9 cellular contexts compared by ENCODE assay signal in the genomic region with DNA sequence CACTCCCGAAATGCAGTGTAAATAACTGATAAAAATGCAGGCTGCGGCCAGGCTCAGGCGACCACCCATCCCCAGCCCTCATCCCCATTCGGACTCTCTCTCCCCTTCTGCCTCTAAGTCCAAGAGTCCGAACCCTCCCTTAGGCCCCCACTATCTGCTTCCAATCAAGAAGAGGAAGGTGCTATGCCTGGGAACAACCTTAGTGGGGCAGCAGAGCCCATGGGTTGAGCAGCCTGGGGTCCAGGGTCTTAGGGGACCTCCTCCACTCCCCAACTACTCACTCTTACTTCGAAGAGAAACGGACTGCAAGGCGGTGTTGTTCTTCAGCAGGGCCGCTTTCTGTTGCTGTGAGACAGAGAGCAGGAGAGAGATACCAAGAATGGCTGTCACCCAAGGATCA. TPM values are rescaled to one million over a fixed set of nuclear protein-coding genes. Genes with fewer than 3 reads are reported as not detected.
DNase-seq lines count a peak whose midpoint lies in the region; ATAC-seq, FAIRE-seq and TF ChIP-seq lines count a peak whose summit lies in the region.
"Had no signal": no experiment of that assay in that cellular context is flagged by ENCODE, and none has a peak within 500 bp of the region (broad histone marks: within the 10 kb centered on the region; RNA-seq: fewer than 3 reads in every experiment).

No MANE protein-coding gene starts in this region.

- H2AFZ ChIP-seq in GM12878 (ENCODE audit: control insufficient read depth, low read depth, low read length) (no peak overlapping the region), osteoblast (ENCODE audit: low read length) (no peak overlapping the region)

- POLR2A ChIA-PET in GM12878 (lab: Charles Lee) = no interaction called here

- in situ Hi-C loops in GM12878 (cut with MboI) = no loop called here

- H3K4me3 Mint-ChIP-seq in HFFc6 = no peak overlapping the region

- H3K27ac ChIP-seq in GM12878 (ENCODE audit: control insufficient read depth, insufficient read depth) (no peak overlapping the region), osteoblast (ENCODE audit: low read depth, low read length) (no peak overlapping the region)
- H3K27ac ChIP-seq: body of pancreas had no signal

- peak; percentile 31; the same call in 1 of the 2 replicates for TF ChIP-seq CTCF in HFFc6 (IDR thresholded peaks at IDR 0.05)
- TF ChIP-seq CTCF in GM12878 (IDR thresholded peaks at IDR 0.05 in 2 of 3, conservative IDR thresholded peaks at IDR 0.05 in 1 of 3; ENCODE audit: control insufficient read depth in 2 of 3, extremely low read depth in 1 of 3, insufficient read depth in 1 of 3, low read depth in 3 of 3, low read length in 3 of 3) = peak in 2 of 3 experiments; percentile 4 to 22; a peak in 1 of 6 replicates
- peak; percentile 22 for TF ChIP-seq CTCF in osteoblast (IDR thresholded peaks at IDR 0.05; ENCODE audit: extremely low read depth, low read depth, low read length)

- H3K79me2 ChIP-seq in GM12878 (ENCODE audit: control insufficient read depth, insufficient read depth, low read length) = peaks cover 43% of the 10 kb centered on the region
- peaks cover 75% of the 10 kb centered on the region for H3K79me2 ChIP-seq in osteoblast (ENCODE audit: insufficient read depth, low read length)

- no peak for DNase-seq in HFFc6
- DNase-seq in GM12878 (ENCODE audit: low read depth, low spot score) = no peak
- DNase-seq in osteoblast (ENCODE audit: insufficient read length, low spot score, missing footprints) = no peak
- DNase-seq in left lobe of liver (ENCODE audit: low spot score) = no peak
- no peak for DNase-seq in NCI-H774 (lab: John Stamatoyannopoulos, UW)
- DNase-seq: body of pancreas had no signal

- intact Hi-C loops in GM12878 (cut with micrococcal nuclease; ENCODE audit: unreplicated experiment) = no loop called here

- H3K4me1 Mint-ChIP-seq in HFFc6 (ENCODE audit: low read depth) = peaks cover 58% of the 10 kb centered on the region

- no peak for ATAC-seq in GM12878
- no peak for ATAC-seq in left lobe of liver
- ATAC-seq in HG03139 (IDR thresholded peaks at IDR 0.05; ENCODE audit: unreplicated experiment) = no peak
- ATAC-seq: body of pancreas had no signal

- H3K27me3 Mint-ChIP-seq in HFFc6 (ENCODE audit: insufficient read depth) = peaks cover 8% of the 10 kb centered on the region

- H3K4me2 ChIP-seq in GM12878 (ENCODE audit: control insufficient read depth, insufficient read depth) (no peak overlapping the region), osteoblast (ENCODE audit: insufficient read depth, low read length) (no peak overlapping the region)

- TF ChIP-seq POLR2A in GM12878 (IDR thresholded peaks at IDR 0.05; ENCODE audit: low read depth, low read length) = no peak; the same call in 1 of the 2 replicates

- no peak for TF ChIP-seq EP300 in GM12878 (IDR thresholded peaks at IDR 0.05; ENCODE audit: borderline replicate concordance in 1 of 2, control insufficient read depth in 1 of 2, low read depth in 2 of 2, low read length in 2 of 2)

- BruUV-seq in GM12878 (replicated peaks; lab: Mats Ljungman, UMichigan) = no TSS peak

- H3K27me3 ChIP-seq in GM12878 (replicated peaks in 1 of 2; ENCODE audit: control insufficient read depth in 2 of 2, insufficient read depth in 2 of 2, low read length in 1 of 2) (no peaks in the 10 kb centered on the region), osteoblast (ENCODE audit: insufficient read depth, low read length) (no peaks in the 10 kb centered on the region)
- H3K27me3 ChIP-seq: body of pancreas had no signal

- peak; percentile 21; the same call in 1 of the 2 replicates for TF ChIP-seq RAD21 in GM12878 (IDR thresholded peaks at IDR 0.05; ENCODE audit: insufficient read depth, low read depth, low read length)

- WGBS in GM12878 (ENCODE audit: insufficient coverage, insufficient replicate concordance, low lambda C conversion rate, missing lambda C conversion rate) = 97% methylated on average over 8 of the region's 9 CpGs

- peaks cover 35% of the 10 kb centered on the region for H3K36me3 Mint-ChIP-seq in HFFc6 (ENCODE audit: low read depth)

- H3K36me3 ChIP-seq in GM12878 (ENCODE audit: control insufficient read depth in 2 of 2, insufficient read depth in 2 of 2, low read length in 1 of 2) = peaks cover 44 to 67% of the 10 kb centered on the region in 2 experiments
- peaks cover 80% of the 10 kb centered on the region for H3K36me3 ChIP-seq in osteoblast (ENCODE audit: insufficient read depth, low read length)

- H3K9ac ChIP-seq in GM12878 (ENCODE audit: control insufficient read depth, insufficient read depth, low read length) = no peak overlapping the region

- CTCF ChIA-PET in GM12878 (lab: Yijun Ruan, JAX) = interaction anchor here (1.2 to 4.5 kb wide), 5 partner anchors 8 to 28 kb away, joined by 5 to 54 read pairs (median 6); a partner anchor contains a TSS

- peaks cover 8% of the 10 kb centered on the region for H4K20me1 ChIP-seq in GM12878 (ENCODE audit: control insufficient read depth, insufficient read depth)
- peaks cover 51% of the 10 kb centered on the region for H4K20me1 ChIP-seq in osteoblast (ENCODE audit: insufficient read depth, low read length)

- H3K4me1 ChIP-seq in GM12878 (ENCODE audit: control insufficient read depth, insufficient read depth, low read length) = peaks cover 58% of the 10 kb centered on the region
- H3K4me1 ChIP-seq in osteoblast (ENCODE audit: insufficient read depth, low read length) = peaks cover 40% of the 10 kb centered on the region
- H3K4me1 ChIP-seq: body of pancreas had no signal

- RAD21 ChIA-PET in GM12878 (lab: Charles Lee; ENCODE audit: unreplicated experiment) = interaction anchor here (0.6 to 1.6 kb wide), 4 partner anchors 11 to 87 kb away, joined by 3 to 9 read pairs (median 4); a partner anchor contains a TSS

- H3K9me3 ChIP-seq in GM12878 (replicated peaks; ENCODE audit: control insufficient read depth, insufficient read depth, low read length) = no peaks in the 10 kb centered on the region
- H3K9me3 ChIP-seq in osteoblast (ENCODE audit: low read depth, low read length) = no peaks in the 10 kb centered on the region
- H3K9me3 ChIP-seq: body of pancreas had no signal

- FAIRE-seq in GM12878 (lab: Jason Lieb, UNC) = no peak

- H3K4me3 ChIP-seq in GM12878 = no peak overlapping the region
- no peak overlapping the region for H3K4me3 ChIP-seq in osteoblast (ENCODE audit: insufficient read depth, low read length)
- H3K4me3 ChIP-seq: body of pancreas had no signal

- SMC1A ChIA-PET in GM12878 (lab: Charles Lee; ENCODE audit: uncharacterized antibody, unreplicated experiment) = interaction anchor here (0.8 to 2.8 kb wide), 6 partner anchors 10 to 29 kb away, joined by 3 to 13 read pairs (median 5); a partner anchor contains a TSS

- H3K9me3 Mint-ChIP-seq in HFFc6 = no peaks in the 10 kb centered on the region

- peak overlapping the region; percentile 29; the same call in 1 of the 2 replicates for H3K27ac Mint-ChIP-seq in HFFc6

RNA-seq across cellular contexts. Expression of a gene that starts 12.2 kb away (rescaled TPM):
- total RNA-seq in HFFc6 (2021; fragmentation: NEBNext Ultra II Directional; extraction: Animal tissue kit (Norgen Biotek cat#: 25700)) = 10 to 100 TPM; 82.0 to 94.6 (median 83.9) TPM
- total RNA-seq in GM12878 (2013; cell fraction: nucleolus; rRNA removed) = 184 and 208 TPM in 2 replicates
- total RNA-seq in GM12878 (2014; rRNA removed) = 71.2 and 84.4 TPM in 2 replicates
- total RNA-seq in GM12878 (2014; rRNA removed; fragmentation: Illumina TruSeq; extraction: Trizol) = 40.4 and 44.9 TPM in 2 replicates
- total RNA-seq in GM12878 (2021) = 113 and 116 TPM in 2 replicates
- polyA plus RNA-seq in GM12878 (2011; ENCODE audit: low read depth) = 23.2 TPM
- 48.7 and 88.1 TPM in 2 replicates for polyA plus RNA-seq in GM12878 (2011; rRNA removed)
- 48.3 and 60.5 TPM in 2 replicates for polyA plus RNA-seq in GM12878 (2011; cell fraction: cytosol; rRNA removed)
- polyA plus RNA-seq in GM12878 (2011; cell fraction: nucleus; rRNA removed) = 206 and 248 TPM in 2 replicates
- 53.2 and 56.8 TPM in 2 replicates for polyA plus RNA-seq in GM12878 (2012)
- polyA plus RNA-seq in GM12878 (2014; fragmentation: Illumina TruSeq; extraction: Trizol) = 64.4 and 80.8 TPM in 2 replicates
- polyA plus RNA-seq in GM12878 (2014; fragmentation: Nextera tagmentation; extraction: Ambion mirVana) = 10 to 100 TPM in 1 of 2 experiments, 1 to 10 TPM in 1; 8.1 to 10.6 TPM
- polyA plus RNA-seq in GM12878 (2014; rRNA removed) = 87.0 and 89.9 TPM in 2 replicates
- 10 to 100 TPM; 57.1 to 58.9 TPM for polyA plus RNA-seq in GM12878 (2016; fragmentation: Nextera tagmentation; extraction: Ambion mirVana)
- polyA minus RNA-seq in GM12878 (2011; rRNA and poly(A)+ RNA removed) = 109 and 114 TPM in 2 replicates
- polyA minus RNA-seq in GM12878 (2011; cell fraction: cytosol; rRNA and poly(A)+ RNA removed) = 29.7 and 31.8 TPM in 2 replicates
- polyA minus RNA-seq in GM12878 (2011; cell fraction: nucleus; rRNA and poly(A)+ RNA removed) = 67.3 and 125 TPM in 2 replicates
- total RNA-seq in osteoblast = 166 and 183 TPM in 2 replicates
- total RNA-seq in left lobe of liver = 6.5 TPM

RNA-seq across cellular contexts. Expression of a gene that starts 24.7 kb away (rescaled TPM):
- not detected for total RNA-seq in HFFc6 (2021; fragmentation: NEBNext Ultra II Directional; extraction: Animal tissue kit (Norgen Biotek cat#: 25700))
- 0.56 TPM in 1 of 2 replicates, not detected in the other for total RNA-seq in GM12878 (2013; cell fraction: nucleolus; rRNA removed)
- total RNA-seq in GM12878 (2014; rRNA removed) (0.40 TPM in 1 of 2 replicates, not detected in the other), GM12878 (2014; rRNA removed; fragmentation: Illumina TruSeq; extraction: Trizol) (not detected in 2 replicates), GM12878 (2021) (not detected in 2 replicates), osteoblast (not detected in 2 replicates), left lobe of liver (not detected)
- polyA plus RNA-seq in GM12878 (2011; ENCODE audit: low read depth) = not detected
- polyA plus RNA-seq in GM12878 (2011; rRNA removed) (not detected in 2 replicates), GM12878 (2014; fragmentation: Illumina TruSeq; extraction: Trizol) (not detected in 2 replicates), GM12878 (2014; fragmentation: Nextera tagmentation; extraction: Ambion mirVana) (not detected), GM12878 (2014; rRNA removed) (0.10 and 0.16 TPM in 2 replicates), GM12878 (2016; fragmentation: Nextera tagmentation; extraction: Ambion mirVana) (under 1 TPM in 1 of 2 experiments, not detected in 1; 0.39 TPM)
- polyA plus RNA-seq in GM12878 (2011; cell fraction: cytosol; rRNA removed) = 0.04 and 0.05 TPM in 2 replicates
- 0.10 and 0.12 TPM in 2 replicates for polyA plus RNA-seq in GM12878 (2011; cell fraction: nucleus; rRNA removed)
- 0.11 and 0.12 TPM in 2 replicates for polyA plus RNA-seq in GM12878 (2012)
- 0.62 TPM in 1 of 2 replicates, not detected in the other for polyA minus RNA-seq in GM12878 (2011; rRNA and poly(A)+ RNA removed)
- polyA minus RNA-seq in GM12878 (2011; cell fraction: cytosol; rRNA and poly(A)+ RNA removed) = not detected in 2 replicates
- 0.67 and 1.1 TPM in 2 replicates for polyA minus RNA-seq in GM12878 (2011; cell fraction: nucleus; rRNA and poly(A)+ RNA removed)
- total RNA-seq: ureter had no signal
- polyA plus RNA-seq: neural cell had no signal

RNA-seq across cellular contexts. Expression of a gene that starts 31.9 kb away (rescaled TPM):
- total RNA-seq in HFFc6 (2021; fragmentation: NEBNext Ultra II Directional; extraction: Animal tissue kit (Norgen Biotek cat#: 25700)) = 10 to 100 TPM; 22.6 to 26.1 (median 23.5) TPM
- 216 and 221 TPM in 2 replicates for total RNA-seq in GM12878 (2013; cell fraction: nucleolus; rRNA removed)
- 40.8 and 42.1 TPM in 2 replicates for total RNA-seq in GM12878 (2014; rRNA removed)
- total RNA-seq in GM12878 (2014; rRNA removed; fragmentation: Illumina TruSeq; extraction: Trizol) = 42.8 and 44.4 TPM in 2 replicates
- total RNA-seq in GM12878 (2021) = 40.5 and 41.1 TPM in 2 replicates
- polyA plus RNA-seq in GM12878 (2011; ENCODE audit: low read depth) = 33.9 TPM
- 109 and 120 TPM in 2 replicates for polyA plus RNA-seq in GM12878 (2011; rRNA removed)
- 83.7 and 84.8 TPM in 2 replicates for polyA plus RNA-seq in GM12878 (2011; cell fraction: cytosol; rRNA removed)
- polyA plus RNA-seq in GM12878 (2011; cell fraction: nucleus; rRNA removed) = 141 and 162 TPM in 2 replicates
- polyA plus RNA-seq in GM12878 (2012) = 33.4 and 38.1 TPM in 2 replicates
- 47.8 and 62.4 TPM in 2 replicates for polyA plus RNA-seq in GM12878 (2014; fragmentation: Illumina TruSeq; extraction: Trizol)
- 10 to 100 TPM; 11.7 to 15.1 TPM for polyA plus RNA-seq in GM12878 (2014; fragmentation: Nextera tagmentation; extraction: Ambion mirVana)
- 58.2 and 70.5 TPM in 2 replicates for polyA plus RNA-seq in GM12878 (2014; rRNA removed)
- 10 to 100 TPM; 39.5 to 46.9 TPM for polyA plus RNA-seq in GM12878 (2016; fragmentation: Nextera tagmentation; extraction: Ambion mirVana)
- polyA minus RNA-seq in GM12878 (2011; rRNA and poly(A)+ RNA removed) = 90.9 and 110 TPM in 2 replicates
- 37.3 and 41.2 TPM in 2 replicates for polyA minus RNA-seq in GM12878 (2011; cell fraction: cytosol; rRNA and poly(A)+ RNA removed)
- 77.4 and 88.9 TPM in 2 replicates for polyA minus RNA-seq in GM12878 (2011; cell fraction: nucleus; rRNA and poly(A)+ RNA removed)
- total RNA-seq in osteoblast = 32.7 and 37.3 TPM in 2 replicates
- 18.5 TPM for total RNA-seq in left lobe of liver

RNA-seq across cellular contexts. Expression of a gene that starts 54.6 kb away (rescaled TPM):
- total RNA-seq in HFFc6 (2021; fragmentation: NEBNext Ultra II Directional; extraction: Animal tissue kit (Norgen Biotek cat#: 25700)) = 100 to 1,000 TPM; 341 to 419 (median 374) TPM
- 117 and 134 TPM in 2 replicates for total RNA-seq in GM12878 (2013; cell fraction: nucleolus; rRNA removed)
- total RNA-seq in GM12878 (2014; rRNA removed) (304 and 309 TPM in 2 replicates), GM12878 (2014; rRNA removed; fragmentation: Illumina TruSeq; extraction: Trizol) (253 and 257 TPM in 2 replicates), GM12878 (2021) (207 and 208 TPM in 2 replicates), osteoblast (332 and 415 TPM in 2 replicates), left lobe of liver (95.6 TPM)
- polyA plus RNA-seq in GM12878 (2011; ENCODE audit: low read depth) = 419 TPM
- polyA plus RNA-seq in GM12878 (2011; rRNA removed) (434 and 553 TPM in 2 replicates), GM12878 (2014; fragmentation: Illumina TruSeq; extraction: Trizol) (443 and 504 TPM in 2 replicates), GM12878 (2014; fragmentation: Nextera tagmentation; extraction: Ambion mirVana) (100 to 1,000 TPM; 395 to 407 TPM), GM12878 (2014; rRNA removed) (300 and 320 TPM in 2 replicates), GM12878 (2016; fragmentation: Nextera tagmentation; extraction: Ambion mirVana) (100 to 1,000 TPM; 226 to 238 TPM)
- 648 and 1,046 TPM in 2 replicates for polyA plus RNA-seq in GM12878 (2011; cell fraction: cytosol; rRNA removed)
- 186 and 215 TPM in 2 replicates for polyA plus RNA-seq in GM12878 (2011; cell fraction: nucleus; rRNA removed)
- polyA plus RNA-seq in GM12878 (2012) = 316 TPM in 2 replicates
- polyA minus RNA-seq in GM12878 (2011; rRNA and poly(A)+ RNA removed) = 366 and 382 TPM in 2 replicates
- polyA minus RNA-seq in GM12878 (2011; cell fraction: cytosol; rRNA and poly(A)+ RNA removed) = 76.2 and 86.9 TPM in 2 replicates
- 32.3 and 40.9 TPM in 2 replicates for polyA minus RNA-seq in GM12878 (2011; cell fraction: nucleus; rRNA and poly(A)+ RNA removed)

RNA-seq across cellular contexts. Expression of a gene that starts 55.0 kb away (rescaled TPM):
- total RNA-seq in HFFc6 (2021; fragmentation: NEBNext Ultra II Directional; extraction: Animal tissue kit (Norgen Biotek cat#: 25700)) = 10 to 100 TPM; 26.1 to 35.4 (median 32.1) TPM
- total RNA-seq in GM12878 (2013; cell fraction: nucleolus; rRNA removed) = 34.5 and 36.9 TPM in 2 replicates
- total RNA-seq in GM12878 (2014; rRNA removed) (6.8 and 10.6 TPM in 2 replicates), GM12878 (2014; rRNA removed; fragmentation: Illumina TruSeq; extraction: Trizol) (12.5 and 13.0 TPM in 2 replicates), GM12878 (2021) (13.1 and 16.7 TPM in 2 replicates), osteoblast (36.9 and 39.5 TPM in 2 replicates), left lobe of liver (7.2 TPM)
- polyA plus RNA-seq in GM12878 (2011; ENCODE audit: low read depth) = 12.1 TPM
- polyA plus RNA-seq in GM12878 (2011; rRNA removed) (61.5 and 77.0 TPM in 2 replicates), GM12878 (2014; fragmentation: Illumina TruSeq; extraction: Trizol) (13.9 and 16.5 TPM in 2 replicates), GM12878 (2014; fragmentation: Nextera tagmentation; extraction: Ambion mirVana) (10 to 100 TPM; 25.2 to 30.3 TPM), GM12878 (2014; rRNA removed) (11.0 and 12.0 TPM in 2 replicates), GM12878 (2016; fragmentation: Nextera tagmentation; extraction: Ambion mirVana) (10 to 100 TPM; 12.4 to 13.6 TPM)
- polyA plus RNA-seq in GM12878 (2011; cell fraction: cytosol; rRNA removed) = 34.2 and 49.2 TPM in 2 replicates
- polyA plus RNA-seq in GM12878 (2011; cell fraction: nucleus; rRNA removed) = 30.1 and 40.6 TPM in 2 replicates
- polyA plus RNA-seq in GM12878 (2012) = 12.2 and 18.3 TPM in 2 replicates
- 52.5 and 66.0 TPM in 2 replicates for polyA minus RNA-seq in GM12878 (2011; rRNA and poly(A)+ RNA removed)
- 12.6 and 21.1 TPM in 2 replicates for polyA minus RNA-seq in GM12878 (2011; cell fraction: cytosol; rRNA and poly(A)+ RNA removed)
- 10.4 and 20.4 TPM in 2 replicates for polyA minus RNA-seq in GM12878 (2011; cell fraction: nucleus; rRNA and poly(A)+ RNA removed)
